Comparison of ENCODE assay signal across 25 cellular contexts in genomic region chr11:33926954-33927552, GRCh38. TPM values are rescaled to one million over a fixed set of nuclear protein-coding genes. Genes with fewer than 3 reads are reported as not detected.
"Had no signal": no experiment of that assay in that cellular context is flagged by ENCODE, and none has a peak within 500 bp of the region (broad histone marks: within the 10 kb centered on the region; RNA-seq: fewer than 3 reads in every experiment).

No MANE protein-coding gene starts in this region.

- DNase-seq: activated CD4-positive, alpha-beta T cell treated with anti-CD3 and anti-CD28 coated beads for 36 hours; activated CD4-positive, alpha-beta T cell treated with anti-CD3 and anti-CD28 coated beads, Interleukin-2, amount 50 U/mL, for 4 hours; activated CD4-positive, CD25-positive, alpha-beta regulatory T cell; activated CD8-positive, alpha-beta memory T cell treated with anti-CD3 and anti-CD28 coated beads for 24 hours; activated effector memory CD4-positive, alpha-beta T cell treated with anti-CD3 and anti-CD28 coated beads, Interleukin-2, amount 50 U/mL, for 16 hours; activated naive CD4-positive, alpha-beta T cell treated with anti-CD3 and anti-CD28 coated beads for 36 hours; activated naive CD8-positive, alpha-beta T cell treated with anti-CD3 and anti-CD28 coated beads for 36 hours; activated T-cell treated with anti-CD3 and anti-CD28 coated beads, Interleukin-2, amount 50 U/mL, for 1 hour; caudate nucleus; cortex of kidney; effector memory CD8-positive, alpha-beta T cell; erythroblast; left cardiac atrium; left ventricle myocardium superior; naive thymus-derived CD8-positive, alpha-beta T cell; occipital lobe; stimulated activated naive CD4-positive, alpha-beta T cell treated with Interleukin-2 at 50 U/mL for 16 hours; T-helper 1 cell had no signal

- H3K27ac Mint-ChIP-seq: activated CD4-positive, alpha-beta T cell treated with anti-CD3 and anti-CD28 coated beads for 36 hours; activated naive CD4-positive, alpha-beta T cell treated with anti-CD3 and anti-CD28 coated beads for 36 hours; activated naive CD8-positive, alpha-beta T cell treated with anti-CD3 and anti-CD28 coated beads for 36 hours; activated T-helper 1 cell treated with anti-CD3 and anti-CD28 coated beads, Interleukin-12 subunit alpha, Interleukin-12 subunit beta, Interleukin-2, Interleukin-4 antibody, amounts not matched to agents 30 ng/mL and 10 ng/mL and 1 ng/mL, durations not matched to agents 14 hours and 24 hours and 36 hours; brain; effector memory CD8-positive, alpha-beta T cell; mesothelial cell of epicardium; naive thymus-derived CD8-positive, alpha-beta T cell; T-helper 2 cell treated with Interferon-gamma antibody and Interleukin-4, amounts not matched to agents 5 μg/mL and 100 μg/mL, for 36 hours had no signal

- H3K4me1 Mint-ChIP-seq: activated CD4-positive, alpha-beta T cell treated with anti-CD3 and anti-CD28 coated beads for 36 hours; activated naive CD8-positive, alpha-beta T cell treated with anti-CD3 and anti-CD28 coated beads for 36 hours had no signal

- H3K9me3 Mint-ChIP-seq: neural crest cell; T-helper 2 cell treated with Interferon-gamma antibody and Interleukin-4, amounts not matched to agents 5 μg/mL and 100 μg/mL, for 36 hours had no signal

- H3K36me3 Mint-ChIP-seq: brain, mesothelial cell of epicardium had no signal

- H3K4me3 Mint-ChIP-seq: activated CD4-positive, alpha-beta T cell treated with anti-CD3 and anti-CD28 coated beads for 36 hours; activated naive CD4-positive, alpha-beta T cell treated with anti-CD3 and anti-CD28 coated beads for 36 hours; activated naive CD8-positive, alpha-beta T cell treated with anti-CD3 and anti-CD28 coated beads for 36 hours; activated T-helper 1 cell treated with anti-CD3 and anti-CD28 coated beads, Interleukin-12 subunit alpha, Interleukin-12 subunit beta, Interleukin-2, Interleukin-4 antibody, amounts not matched to agents 30 ng/mL and 10 ng/mL and 1 ng/mL, durations not matched to agents 14 hours and 24 hours and 36 hours; brain; effector memory CD8-positive, alpha-beta T cell; mesothelial cell of epicardium; naive thymus-derived CD8-positive, alpha-beta T cell; neural crest cell; T-helper 2 cell treated with Interferon-gamma antibody and Interleukin-4, amounts not matched to agents 5 μg/mL and 100 μg/mL, for 36 hours had no signal

- ATAC-seq: activated CD4-positive, alpha-beta T cell treated with anti-CD3 and anti-CD28 coated beads for 36 hours; effector memory CD8-positive, alpha-beta T cell; gastroesophageal sphincter; left cardiac atrium; left ventricle myocardium superior; naive thymus-derived CD8-positive, alpha-beta T cell had no signal

RNA-seq across cellular contexts. Expression of gene LMO2, which starts 35.2 kb away (rescaled TPM):
- total RNA-seq: activated CD4-positive, alpha-beta T cell treated with anti-CD3 and anti-CD28 coated beads for 36 hours; activated naive CD4-positive, alpha-beta T cell treated with anti-CD3 and anti-CD28 coated beads for 36 hours; activated T-helper 1 cell treated with anti-CD3 and anti-CD28 coated beads, Interleukin-12 subunit alpha, Interleukin-12 subunit beta, Interleukin-2, Interleukin-4 antibody, amounts not matched to agents 30 ng/mL and 10 ng/mL and 1 ng/mL, durations not matched to agents 14 hours and 24 hours and 36 hours; chondrocyte had no signal
- polyA plus RNA-seq: naive thymus-derived CD8-positive, alpha-beta T cell had no signal
